In genomic region chr7:106959753-106960152, GRCh38 we compare ENCODE assay signal across 10 cellular contexts.
A peak's percentile ranks its signal among the peaks of the same experiment; 100 is the strongest.
DNase-seq lines count a peak whose midpoint lies in the region; ATAC-seq and TF ChIP-seq lines count a peak whose summit lies in the region.
"Had no signal": no experiment of that assay in that cellular context is flagged by ENCODE, and none has a peak within 500 bp of the region (broad histone marks: within the 10 kb centered on the region; RNA-seq: fewer than 3 reads in every experiment).

No MANE protein-coding gene starts in this region.

- ATAC-seq in activated naive CD8-positive, alpha-beta T cell treated with anti-CD3 and anti-CD28 coated beads, Interleukin-2, amount 50 U/mL, for 24 hours, result peak; percentile 46
- ATAC-seq in stimulated activated naive B cell treated with anti-CD40 and anti-IgM and Interleukin-4, amounts not matched to agents 10 μg/mL and 1 μg/mL and 100 μg/mL, for 72 hours (replicated peaks), result peak; percentile 60 to 65
- ATAC-seq in GM18505 (IDR thresholded peaks at IDR 0.05; ENCODE audit: unreplicated experiment), result no peak

- no peaks in the 10 kb centered on the region for H3K27me3 Mint-ChIP-seq in activated naive CD8-positive, alpha-beta T cell treated with anti-CD3 and anti-CD28 coated beads, Interleukin-2, amount 50 U/mL, for 24 hours
- H3K27me3 Mint-ChIP-seq in activated naive CD8-positive, alpha-beta T cell treated with anti-CD3 and anti-CD28 coated beads for 36 hours, result no peaks in the 10 kb centered on the region
- H3K27me3 Mint-ChIP-seq in dendritic cell treated with granulocyte-macrophage colony-stimulating factor and Interleukin-4, amounts not matched to agents 40 ng/mL and 50 ng/mL, for 4 days, result no peaks in the 10 kb centered on the region
- H3K27me3 Mint-ChIP-seq in stimulated activated naive B cell treated with anti-CD40 and anti-IgM and Interleukin-4, amounts not matched to agents 10 μg/mL and 1 μg/mL and 100 μg/mL, for 72 hours, result peaks cover 3 to 5% of the 10 kb centered on the region in 2 donors

- H3K4me3 Mint-ChIP-seq in activated naive CD8-positive, alpha-beta T cell treated with anti-CD3 and anti-CD28 coated beads, Interleukin-2, amount 50 U/mL, for 24 hours, result no peak overlapping the region
- H3K4me3 Mint-ChIP-seq in activated naive CD8-positive, alpha-beta T cell treated with anti-CD3 and anti-CD28 coated beads for 36 hours, result no peak overlapping the region
- H3K4me3 Mint-ChIP-seq in dendritic cell treated with granulocyte-macrophage colony-stimulating factor and Interleukin-4, amounts not matched to agents 40 ng/mL and 50 ng/mL, for 4 days, result no peak overlapping the region
- H3K4me3 Mint-ChIP-seq in stimulated activated naive B cell treated with anti-CD40 and anti-IgM and Interleukin-4, amounts not matched to agents 10 μg/mL and 1 μg/mL and 100 μg/mL, for 72 hours, result no peak overlapping the region
- H3K4me3 Mint-ChIP-seq: CD4-positive, alpha-beta memory T cell had no signal

- H3K4me1 Mint-ChIP-seq in activated naive CD8-positive, alpha-beta T cell treated with anti-CD3 and anti-CD28 coated beads, Interleukin-2, amount 50 U/mL, for 24 hours, result no peaks in the 10 kb centered on the region
- H3K4me1 Mint-ChIP-seq in activated naive CD8-positive, alpha-beta T cell treated with anti-CD3 and anti-CD28 coated beads for 36 hours, result no peaks in the 10 kb centered on the region
- peaks cover 24% of the 10 kb centered on the region for H3K4me1 Mint-ChIP-seq in dendritic cell treated with granulocyte-macrophage colony-stimulating factor and Interleukin-4, amounts not matched to agents 40 ng/mL and 50 ng/mL, for 4 days (ENCODE audit: low read depth)
- peaks cover 5 to 6% of the 10 kb centered on the region in 2 donors for H3K4me1 Mint-ChIP-seq in stimulated activated naive B cell treated with anti-CD40 and anti-IgM and Interleukin-4, amounts not matched to agents 10 μg/mL and 1 μg/mL and 100 μg/mL, for 72 hours
- H3K4me1 Mint-ChIP-seq: CD4-positive, alpha-beta memory T cell had no signal

- no peak for TF ChIP-seq POLR2A in GM18505 (IDR thresholded peaks at IDR 0.05; ENCODE audit: borderline replicate concordance, extremely low read depth, insufficient read depth, insufficient read length)

- peak; percentile 6 for DNase-seq in activated naive CD8-positive, alpha-beta T cell treated with anti-CD3 and anti-CD28 coated beads, Interleukin-2, amount 50 U/mL, for 24 hours
- no peak for DNase-seq in activated naive CD8-positive, alpha-beta T cell treated with anti-CD3 and anti-CD28 coated beads for 36 hours
- peak; percentile 46 for DNase-seq in HuH-7 (ENCODE audit: low spot score)
- no peak for DNase-seq in stimulated activated naive B cell treated with anti-CD40 and anti-IgM and Interleukin-4, amounts not matched to agents 10 μg/mL and 1 μg/mL and 100 μg/mL, for 72 hours
- no peak for DNase-seq in activated CD8-positive, alpha-beta memory T cell treated with anti-CD3 and anti-CD28 coated beads for 24 hours
- no peak for DNase-seq in NCI-H2029 treated with DMSO at 0.1 percent for 48 hours (lab: John Stamatoyannopoulos, UW)
- DNase-seq: CD4-positive, alpha-beta memory T cell; kidney glomerular epithelial cell had no signal

- H3K36me3 Mint-ChIP-seq in activated naive CD8-positive, alpha-beta T cell treated with anti-CD3 and anti-CD28 coated beads, Interleukin-2, amount 50 U/mL, for 24 hours (ENCODE audit: low read depth), result no peaks in the 10 kb centered on the region
- H3K36me3 Mint-ChIP-seq in activated naive CD8-positive, alpha-beta T cell treated with anti-CD3 and anti-CD28 coated beads for 36 hours, result no peaks in the 10 kb centered on the region
- H3K36me3 Mint-ChIP-seq in dendritic cell treated with granulocyte-macrophage colony-stimulating factor and Interleukin-4, amounts not matched to agents 40 ng/mL and 50 ng/mL, for 4 days (ENCODE audit: low read depth), result no peaks in the 10 kb centered on the region
- H3K36me3 Mint-ChIP-seq in stimulated activated naive B cell treated with anti-CD40 and anti-IgM and Interleukin-4, amounts not matched to agents 10 μg/mL and 1 μg/mL and 100 μg/mL, for 72 hours, result no peaks in the 10 kb centered on the region

- H3K27ac Mint-ChIP-seq in activated naive CD8-positive, alpha-beta T cell treated with anti-CD3 and anti-CD28 coated beads, Interleukin-2, amount 50 U/mL, for 24 hours, result no peak overlapping the region
- no peak overlapping the region for H3K27ac Mint-ChIP-seq in activated naive CD8-positive, alpha-beta T cell treated with anti-CD3 and anti-CD28 coated beads for 36 hours
- peak overlapping the region; percentile 23 for H3K27ac Mint-ChIP-seq in dendritic cell treated with granulocyte-macrophage colony-stimulating factor and Interleukin-4, amounts not matched to agents 40 ng/mL and 50 ng/mL, for 4 days
- H3K27ac Mint-ChIP-seq in stimulated activated naive B cell treated with anti-CD40 and anti-IgM and Interleukin-4, amounts not matched to agents 10 μg/mL and 1 μg/mL and 100 μg/mL, for 72 hours, result no peak overlapping the region
- H3K27ac Mint-ChIP-seq: CD4-positive, alpha-beta memory T cell had no signal

- H3K9me3 Mint-ChIP-seq in activated naive CD8-positive, alpha-beta T cell treated with anti-CD3 and anti-CD28 coated beads, Interleukin-2, amount 50 U/mL, for 24 hours, result peaks cover 5% of the 10 kb centered on the region
- H3K9me3 Mint-ChIP-seq in activated naive CD8-positive, alpha-beta T cell treated with anti-CD3 and anti-CD28 coated beads for 36 hours, result peaks cover 2% of the 10 kb centered on the region
- H3K9me3 Mint-ChIP-seq in dendritic cell treated with granulocyte-macrophage colony-stimulating factor and Interleukin-4, amounts not matched to agents 40 ng/mL and 50 ng/mL, for 4 days, result peaks cover 8% of the 10 kb centered on the region
- peaks cover 0 to 2% of the 10 kb centered on the region in 2 donors for H3K9me3 Mint-ChIP-seq in stimulated activated naive B cell treated with anti-CD40 and anti-IgM and Interleukin-4, amounts not matched to agents 10 μg/mL and 1 μg/mL and 100 μg/mL, for 72 hours

- intact Hi-C loops in dendritic cell treated with granulocyte-macrophage colony-stimulating factor and Interleukin-4, amounts not matched to agents 40 ng/mL and 50 ng/mL, for 4 days (cut with micrococcal nuclease), result loop anchor here (5.0 kb wide), 1 partner anchor 68 kb away; no protein-coding TSS in a partner anchor

Comparison
In these comparisons a context has a peak if more than half of its experiments do, and no peak if none do; other contexts are left out.
1. DNase-seq: peak in activated naive CD8-positive, alpha-beta T cell treated with anti-CD3 and anti-CD28 coated beads, Interleukin-2, amount 50 U/mL, for 24 hours (single experiment) and HuH-7 (single experiment); none in activated naive CD8-positive, alpha-beta T cell treated with anti-CD3 and anti-CD28 coated beads for 36 hours (single experiment), stimulated activated naive B cell treated with anti-CD40 and anti-IgM and Interleukin-4, amounts not matched to agents 10 μg/mL and 1 μg/mL and 100 μg/mL, for 72 hours (single experiment), activated CD8-positive, alpha-beta memory T cell treated with anti-CD3 and anti-CD28 coated beads for 24 hours (single experiment) and NCI-H2029 treated with DMSO at 0.1 percent for 48 hours (single experiment).